Comparison of ENCODE assay signal across 27 cellular contexts in the genomic region with DNA sequence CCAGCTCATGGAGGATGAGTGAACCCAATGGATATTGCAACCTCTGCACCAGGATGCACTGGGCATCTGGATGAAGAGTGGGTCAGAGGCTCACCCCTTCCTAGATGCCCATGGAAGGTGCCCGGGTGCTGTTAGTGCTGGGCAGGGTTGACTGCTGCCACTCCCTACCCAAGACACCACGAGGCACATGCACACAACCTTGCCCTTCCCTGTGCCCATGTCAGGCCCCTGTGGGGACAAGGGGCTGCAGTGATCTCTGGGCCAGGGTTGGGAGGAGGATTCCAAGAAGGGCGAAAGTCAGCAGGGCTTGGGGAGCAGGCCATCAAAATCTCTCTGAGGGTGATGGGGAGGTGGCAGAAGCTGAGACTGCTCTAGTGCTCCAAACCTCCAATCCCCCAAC.
"Had no signal": no experiment of that assay in that cellular context is flagged by ENCODE, and none has a peak within 500 bp of the region (broad histone marks: within the 10 kb centered on the region; RNA-seq: fewer than 3 reads in every experiment).

No MANE protein-coding gene starts in this region.

- H3K4me3 Mint-ChIP-seq: naive B cell; naive thymus-derived CD8-positive, alpha-beta T cell; natural killer cell treated with Interleukin-12 subunit alpha and Interleukin-12 subunit beta and Interleukin-15 and Interleukin-18, amount 100 ng/mL, for 72 hours; nephron progenitor cell; neural crest cell; stimulated activated effector memory CD8-positive, alpha-beta T cell treated with anti-CD3 and anti-CD28 coated beads, Interleukin-12 subunit alpha, Interleukin-12 subunit beta, amount 100 ng/mL, for 72 hours; stimulated activated naive CD8-positive, alpha-beta T cell treated with anti-CD3 and anti-CD28 coated beads, Interleukin-15, amount 100 ng/mL, for 72 hours; type B pancreatic cell had no signal

- H3K4me1 Mint-ChIP-seq: naive B cell; naive thymus-derived CD8-positive, alpha-beta T cell; stimulated activated effector memory CD8-positive, alpha-beta T cell treated with anti-CD3 and anti-CD28 coated beads, Interleukin-12 subunit alpha, Interleukin-12 subunit beta, amount 100 ng/mL, for 72 hours; stimulated activated naive CD8-positive, alpha-beta T cell treated with anti-CD3 and anti-CD28 coated beads, Interleukin-15, amount 100 ng/mL, for 72 hours had no signal

- H3K27me3 Mint-ChIP-seq: naive B cell; naive thymus-derived CD8-positive, alpha-beta T cell; natural killer cell treated with Interleukin-12 subunit alpha and Interleukin-12 subunit beta and Interleukin-15 and Interleukin-18, amount 100 ng/mL, for 72 hours; progenitor cell of endocrine pancreas; stimulated activated naive CD8-positive, alpha-beta T cell treated with anti-CD3 and anti-CD28 coated beads, Interleukin-15, amount 100 ng/mL, for 72 hours; type B pancreatic cell had no signal

- DNase-seq: naive B cell; naive thymus-derived CD8-positive, alpha-beta T cell; nephron progenitor cell; occipital lobe; ovary; psoas muscle; right cardiac atrium; right lobe of liver; sigmoid colon; small intestine; stimulated activated CD4-positive, alpha-beta T cell treated with anti-CD3 and anti-CD28 coated beads, Interleukin-15, amount 100 ng/mL, for 24 hours; stimulated activated CD4-positive, alpha-beta T cell treated with anti-CD3 and anti-CD28 coated beads, Interleukin-2, amount 100 ng/mL, for 24 hours; stimulated activated CD4-positive, alpha-beta T cell treated with anti-CD3 and anti-CD28 coated beads, Interleukin-2, amount 100 ng/mL, for 48 hours; stimulated activated CD4-positive, alpha-beta T cell treated with anti-CD3 and anti-CD28 coated beads, Interleukin-4, amount 100 ng/mL, for 24 hours; stimulated activated naive CD4-positive, alpha-beta T cell; stimulated activated naive CD8-positive, alpha-beta T cell treated with anti-CD3 and anti-CD28 coated beads, Interleukin-15, amount 100 ng/mL, for 72 hours; stimulated activated naive CD8-positive, alpha-beta T cell treated with anti-CD3 and anti-CD28 coated beads, Interleukin-15, Interleukin-2, amounts not matched to agents 100 U/mL and 50 U/mL, for 24 hours; substantia nigra; testis; tibial artery; transverse colon; upper lobe of right lung had no signal

- H3K36me3 Mint-ChIP-seq: naive B cell; naive thymus-derived CD8-positive, alpha-beta T cell; natural killer cell treated with Interleukin-12 subunit alpha and Interleukin-12 subunit beta and Interleukin-15 and Interleukin-18, amount 100 ng/mL, for 72 hours; stimulated activated effector memory CD8-positive, alpha-beta T cell treated with anti-CD3 and anti-CD28 coated beads, Interleukin-12 subunit alpha, Interleukin-12 subunit beta, amount 100 ng/mL, for 72 hours; type B pancreatic cell had no signal

- H3K27ac Mint-ChIP-seq: naive B cell; naive thymus-derived CD8-positive, alpha-beta T cell; natural killer cell treated with Interleukin-12 subunit alpha and Interleukin-12 subunit beta and Interleukin-15 and Interleukin-18, amount 100 ng/mL, for 72 hours; nephron progenitor cell; progenitor cell of endocrine pancreas; stimulated activated effector memory CD8-positive, alpha-beta T cell treated with anti-CD3 and anti-CD28 coated beads, Interleukin-12 subunit alpha, Interleukin-12 subunit beta, amount 100 ng/mL, for 72 hours; stimulated activated naive CD8-positive, alpha-beta T cell treated with anti-CD3 and anti-CD28 coated beads, Interleukin-15, amount 100 ng/mL, for 72 hours; type B pancreatic cell had no signal

- ATAC-seq: naive thymus-derived CD8-positive, alpha-beta T cell; natural killer cell treated with Interleukin-12 subunit alpha and Interleukin-12 subunit beta and Interleukin-15 and Interleukin-18, amount 100 ng/mL, for 72 hours; psoas muscle; right cardiac atrium; right lobe of liver; stimulated activated effector memory CD8-positive, alpha-beta T cell treated with anti-CD3 and anti-CD28 coated beads, Interleukin-12 subunit alpha, Interleukin-12 subunit beta, amount 100 ng/mL, for 72 hours; stimulated activated naive CD8-positive, alpha-beta T cell treated with anti-CD3 and anti-CD28 coated beads, Interleukin-15, amount 100 ng/mL, for 72 hours; stimulated activated naive CD8-positive, alpha-beta T cell treated with anti-CD3 and anti-CD28 coated beads, Interleukin-15, Interleukin-2, amounts not matched to agents 100 U/mL and 50 U/mL, for 24 hours; upper lobe of right lung had no signal

- H3K9me3 Mint-ChIP-seq: nephron progenitor cell, neural crest cell, type B pancreatic cell had no signal
